In the genomic region with DNA sequence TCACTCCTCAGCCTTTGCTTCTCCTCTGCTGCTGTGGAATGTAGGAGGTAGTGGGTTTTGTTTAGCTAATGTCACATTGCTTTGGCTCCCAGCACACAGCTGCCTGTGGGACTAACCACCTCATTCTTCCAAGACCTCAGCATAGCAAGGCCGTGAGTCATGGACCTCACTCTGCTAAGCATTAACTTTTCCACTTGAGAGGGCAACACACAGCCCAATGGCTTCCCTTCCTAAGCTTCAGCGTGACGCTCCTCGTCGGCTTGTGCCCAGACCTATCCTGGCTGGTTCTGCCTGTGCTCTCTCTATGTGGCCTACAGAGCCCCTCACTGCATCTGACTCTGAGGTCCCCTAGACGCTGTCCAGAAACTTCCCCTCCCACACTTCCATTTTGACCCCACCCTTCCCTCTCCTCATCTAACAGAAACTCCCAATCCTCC, we compare ENCODE assay signal across 8 cellular contexts. TPM values are rescaled to one million over a fixed set of nuclear protein-coding genes. Genes with fewer than 3 reads are reported as not detected.
DNase-seq lines count a peak whose midpoint lies in the region; ATAC-seq, FAIRE-seq and TF ChIP-seq lines count a peak whose summit lies in the region.

No MANE protein-coding gene starts in this region.

- H3K4me3 ChIP-seq in colonic mucosa, result no peak overlapping the region
- no peak overlapping the region for H3K4me3 ChIP-seq in lung

- no peaks in the 10 kb centered on the region for H3K9me3 Mint-ChIP-seq in activated naive CD4-positive, alpha-beta T cell treated with anti-CD3 and anti-CD28 coated beads for 36 hours

- 45 to 64% methylated on average over 6 of the region's 6 CpGs for WGBS in lung, 2 donors

- FAIRE-seq in urothelium cell line (lab: Jason Lieb, UNC), result peak; percentile 94

- H3K9me3 ChIP-seq in colonic mucosa (no peaks in the 10 kb centered on the region), lung (ENCODE audit: control insufficient read depth in 2 of 2, insufficient read depth in 1 of 2, low read length in 1 of 2) (no peaks in the 10 kb centered on the region)

- H3K36me3 ChIP-seq in colonic mucosa (no peaks in the 10 kb centered on the region), lung (ENCODE audit: control insufficient read depth in 2 of 2, insufficient read depth in 2 of 2, low read length in 2 of 2) (peaks cover 0 to 9% of the 10 kb centered on the region in 2 donors)

- peak; percentile 39 for DNase-seq in stimulated activated CD4-positive, alpha-beta T cell treated with anti-CD3 and anti-CD28 coated beads, Interleukin-15, amount 100 ng/mL, for 24 hours
- DNase-seq in stimulated activated CD4-positive, alpha-beta T cell treated with anti-CD3 and anti-CD28 coated beads, Interleukin-2, amount 100 ng/mL, for 48 hours, result no peak
- DNase-seq in colonic mucosa, result no peak
- peak; percentile 89 for DNase-seq in lung (ENCODE audit: low spot score)
- peak; percentile 89 for DNase-seq in urothelium cell line (ENCODE audit: low spot score)
- no peak for DNase-seq in cerebellum (ENCODE audit: low spot score)
- no peak for DNase-seq in NK-92 treated with Interleukin-12 subunit alpha and Interleukin-12 subunit beta, amount 100 ng/mL, for 24 hours (lab: John Stamatoyannopoulos, UW)
- DNase-seq in activated naive CD4-positive, alpha-beta T cell treated with anti-CD3 and anti-CD28 coated beads for 36 hours, result no peak

- H3K4me3 Mint-ChIP-seq in activated naive CD4-positive, alpha-beta T cell treated with anti-CD3 and anti-CD28 coated beads for 36 hours, result no peak overlapping the region

- no peaks in the 10 kb centered on the region for H3K27me3 Mint-ChIP-seq in activated naive CD4-positive, alpha-beta T cell treated with anti-CD3 and anti-CD28 coated beads for 36 hours (ENCODE audit: low read depth)

- no peaks in the 10 kb centered on the region for H3K36me3 Mint-ChIP-seq in activated naive CD4-positive, alpha-beta T cell treated with anti-CD3 and anti-CD28 coated beads for 36 hours (ENCODE audit: low read depth)

- intact Hi-C loops in colonic mucosa (cut with DNase I), result no loop called here
- intact Hi-C loops in activated naive CD4-positive, alpha-beta T cell treated with anti-CD3 and anti-CD28 coated beads for 36 hours (cut with micrococcal nuclease), result no loop called here

- no peaks in the 10 kb centered on the region for H3K27me3 ChIP-seq in colonic mucosa
- H3K27me3 ChIP-seq in lung (ENCODE audit: control insufficient read depth, insufficient read depth), result no peaks in the 10 kb centered on the region

- H3K27ac ChIP-seq in colonic mucosa, result peak overlapping the region; percentile 74
- H3K27ac ChIP-seq in lung (ENCODE audit: low read depth in 1 of 2, low read length in 1 of 2), result peak overlapping the region in 1 of 2 donors; percentile 89

- peaks cover 9% of the 10 kb centered on the region for H3K4me1 Mint-ChIP-seq in activated naive CD4-positive, alpha-beta T cell treated with anti-CD3 and anti-CD28 coated beads for 36 hours (ENCODE audit: low read depth)

- peak; percentile 88 for ATAC-seq in lung (ENCODE audit: insufficient read depth, low FRiP score)

- H3K9ac ChIP-seq in colonic mucosa (ENCODE audit: low read depth in 2 of 2, low read length in 2 of 2), result peak overlapping the region in 1 of 2 donors; percentile 24

- H3K4me1 ChIP-seq in colonic mucosa (peaks cover 5% of the 10 kb centered on the region), lung (ENCODE audit: control insufficient read depth in 2 of 2, insufficient read depth in 2 of 2, low read length in 2 of 2) (peaks cover 0 to 15% of the 10 kb centered on the region in 2 donors)

- CTCF ChIA-PET in activated naive CD4-positive, alpha-beta T cell treated with anti-CD3 and anti-CD28 coated beads for 36 hours (lab: Charles Lee), result interaction anchor here (1.4 to 2.5 kb wide), 2 partner anchors 23 to 80 kb away, joined by 3 to 8 read pairs; a partner anchor contains a TSS

- H3K27ac Mint-ChIP-seq in activated naive CD4-positive, alpha-beta T cell treated with anti-CD3 and anti-CD28 coated beads for 36 hours, result no peak overlapping the region

- TF ChIP-seq CTCF in colonic mucosa (IDR thresholded peaks at IDR 0.05) (no peak), lung (IDR thresholded peaks at IDR 0.05; ENCODE audit: control extremely low read depth, extremely low read depth) (no peak)

RNA-seq across cellular contexts. Expression of a gene that starts 23.3 kb away (rescaled TPM):
- total RNA-seq in colonic mucosa (10 to 100 TPM; 88.1 to 90.9 TPM), lung (100 to 1,000 TPM; 111 to 194 TPM), cerebellum (8.1 TPM)
- 10 to 100 TPM; 23.4 to 53.2 TPM for polyA plus RNA-seq in lung
- 10 to 100 TPM; 10.4 to 10.5 TPM for total RNA-seq in activated naive CD4-positive, alpha-beta T cell treated with anti-CD3 and anti-CD28 coated beads for 36 hours

RNA-seq across cellular contexts. Expression of a gene that starts 37.6 kb away (rescaled TPM):
- total RNA-seq in colonic mucosa (10 to 100 TPM; 11.3 to 30.0 TPM), lung (1 to 10 TPM; 1.7 to 3.5 TPM), cerebellum (6.4 TPM)
- 1 to 10 TPM; 1.6 to 1.8 TPM for polyA plus RNA-seq in lung
- 10 to 100 TPM; 64.4 to 68.2 TPM for total RNA-seq in activated naive CD4-positive, alpha-beta T cell treated with anti-CD3 and anti-CD28 coated beads for 36 hours

Comparison
In these comparisons a context has a peak if more than half of its experiments do, and no peak if none do; other contexts are left out.
1. DNase-seq: peak in stimulated activated CD4-positive, alpha-beta T cell treated with anti-CD3 and anti-CD28 coated beads, Interleukin-15, amount 100 ng/mL, for 24 hours (single experiment), lung (single experiment) and urothelium cell line (single experiment); none in stimulated activated CD4-positive, alpha-beta T cell treated with anti-CD3 and anti-CD28 coated beads, Interleukin-2, amount 100 ng/mL, for 48 hours (0 of 2), colonic mucosa (single experiment), cerebellum (single experiment), NK-92 treated with Interleukin-12 subunit alpha and Interleukin-12 subunit beta, amount 100 ng/mL, for 24 hours (single experiment) and activated naive CD4-positive, alpha-beta T cell treated with anti-CD3 and anti-CD28 coated beads for 36 hours (single experiment).